39 cellular contexts compared by ENCODE assay signal in genomic region chr2:48147719-48148118, GRCh38.
"Had no signal": no experiment of that assay in that cellular context is flagged by ENCODE, and none has a peak within 500 bp of the region (broad histone marks: within the 10 kb centered on the region; RNA-seq: fewer than 3 reads in every experiment).

No MANE protein-coding gene starts in this region.

- H3K27me3 ChIP-seq: brain microvascular endothelial cell, Peyer's patch, SJSA1 had no signal

- ATAC-seq: activated CD4-positive, alpha-beta T cell treated with anti-CD3 and anti-CD28 coated beads for 36 hours; activated CD4-positive, CD25-positive, alpha-beta regulatory T cell treated with anti-CD3 and anti-CD28 coated beads, Interleukin-2, amount 50 U/mL, for 24 hours; activated naive CD8-positive, alpha-beta T cell treated with anti-CD3 and anti-CD28 coated beads, Interleukin-2, amount 50 U/mL, for 24 hours; activated T-cell treated with anti-CD3 and anti-CD28 coated beads, Interleukin-2, amount 50 U/mL, for 4 hours; K562; PC-3; WTC11 had no signal

- H3K27ac ChIP-seq: brain microvascular endothelial cell, Peyer's patch, SJSA1 had no signal

- H3K9me3 ChIP-seq: Peyer's patch, SJSA1, SK-N-SH had no signal

- H3K27ac Mint-ChIP-seq: activated CD4-positive, alpha-beta T cell treated with anti-CD3 and anti-CD28 coated beads for 36 hours; activated CD4-positive, alpha-beta T cell treated with anti-CD3 and anti-CD28 coated beads, Interleukin-2, amount 10 ng/mL, durations not matched to agents 7 days and 5 days; activated naive CD4-positive, alpha-beta T cell treated with anti-CD3 and anti-CD28 coated beads for 36 hours; activated naive CD8-positive, alpha-beta T cell; activated naive CD8-positive, alpha-beta T cell treated with anti-CD3 and anti-CD28 coated beads, Interleukin-2, amount 50 U/mL, for 24 hours; activated T-helper 1 cell treated with anti-CD3 and anti-CD28 coated beads, Interleukin-12 subunit alpha, Interleukin-12 subunit beta, Interleukin-2, Interleukin-4 antibody, amounts not matched to agents 30 ng/mL and 10 ng/mL and 1 ng/mL, durations not matched to agents 14 hours and 24 hours and 36 hours; T-helper 1 cell treated with Interleukin-12 subunit alpha and Interleukin-12 subunit beta and Interleukin-4 antibody, amounts not matched to agents 30 μg/mL and 1 μg/mL, for 36 hours; T-helper 2 cell treated with Interferon-gamma antibody and Interleukin-4, amounts not matched to agents 5 μg/mL and 100 μg/mL, for 36 hours; WTC11 had no signal

- DNase-seq: activated CD4-positive, alpha-beta T cell treated with anti-CD3 and anti-CD28 coated beads for 36 hours; activated CD4-positive, alpha-beta T cell treated with anti-CD3 and anti-CD28 coated beads, Interleukin-2, amount 10 ng/mL, durations not matched to agents 7 days and 5 days; activated CD4-positive, alpha-beta T cell treated with anti-CD3 and anti-CD28 coated beads, Interleukin-2, amount 50 U/mL, for 48 hours; activated CD8-positive, alpha-beta memory T cell treated with anti-CD3 and anti-CD28 coated beads, Interleukin-2, amount 50 U/mL, for 4 hours; activated gamma-delta T cell treated with Interleukin-2 at 50 U/mL for 16 hours; activated naive CD4-positive, alpha-beta T cell treated with anti-CD3 and anti-CD28 coated beads for 36 hours; activated naive CD8-positive, alpha-beta T cell treated with anti-CD3 and anti-CD28 coated beads, Interleukin-2, amount 50 U/mL, for 24 hours; activated T-cell treated with anti-CD3 and anti-CD28 coated beads for 4 hours; activated T-cell treated with anti-CD3 and anti-CD28 coated beads, Interleukin-2, amount 50 U/mL, for 4 hours; amniotic stem cell; aorta; brain microvascular endothelial cell; central memory CD4-positive, alpha-beta T cell; Karpas-422; MM.1S; MV-4-11; NCI-H1092; NCI-H146; NCI-H187; NCI-H2081; NCI-H2171 treated with DMSO at 0.1 percent for 48 hours; NCI-H226; NCI-H446 treated with DMSO at 0.1 percent for 48 hours; NCI-H524; NCI-H69; NCI-H82; PC-3; Peyer's patch; RPMI8226; SHP77 treated with DMSO at 0.1 percent for 48 hours; SK-N-SH had no signal

- H3K4me2 ChIP-seq: SK-N-SH had no signal

- H3K4me3 Mint-ChIP-seq: activated CD4-positive, alpha-beta T cell treated with anti-CD3 and anti-CD28 coated beads for 36 hours; activated CD4-positive, alpha-beta T cell treated with anti-CD3 and anti-CD28 coated beads, Interleukin-2, amount 10 ng/mL, durations not matched to agents 7 days and 5 days; activated naive CD4-positive, alpha-beta T cell treated with anti-CD3 and anti-CD28 coated beads for 36 hours; activated naive CD8-positive, alpha-beta T cell; activated naive CD8-positive, alpha-beta T cell treated with anti-CD3 and anti-CD28 coated beads, Interleukin-2, amount 50 U/mL, for 24 hours; activated T-cell treated with anti-CD3 and anti-CD28 coated beads, Interleukin-2, amount 50 U/mL, for 4 hours; activated T-helper 1 cell treated with anti-CD3 and anti-CD28 coated beads, Interleukin-12 subunit alpha, Interleukin-12 subunit beta, Interleukin-2, Interleukin-4 antibody, amounts not matched to agents 30 ng/mL and 10 ng/mL and 1 ng/mL, durations not matched to agents 14 hours and 24 hours and 36 hours; T-helper 1 cell treated with Interleukin-12 subunit alpha and Interleukin-12 subunit beta and Interleukin-4 antibody, amounts not matched to agents 30 μg/mL and 1 μg/mL, for 36 hours; T-helper 2 cell treated with Interferon-gamma antibody and Interleukin-4, amounts not matched to agents 5 μg/mL and 100 μg/mL, for 36 hours; WTC11 had no signal

- H3K36me3 ChIP-seq: brain microvascular endothelial cell, Peyer's patch, SJSA1 had no signal

- H3K9ac ChIP-seq: SK-N-SH had no signal

- H3K9me3 Mint-ChIP-seq: activated naive CD4-positive, alpha-beta T cell treated with anti-CD3 and anti-CD28 coated beads for 36 hours; activated naive CD8-positive, alpha-beta T cell treated with anti-CD3 and anti-CD28 coated beads, Interleukin-2, amount 50 U/mL, for 24 hours; activated T-cell treated with anti-CD3 and anti-CD28 coated beads, Interleukin-2, amount 50 U/mL, for 4 hours; activated T-helper 1 cell treated with anti-CD3 and anti-CD28 coated beads, Interleukin-12 subunit alpha, Interleukin-12 subunit beta, Interleukin-2, Interleukin-4 antibody, amounts not matched to agents 30 ng/mL and 10 ng/mL and 1 ng/mL, durations not matched to agents 14 hours and 24 hours and 36 hours; T-helper 2 cell treated with Interferon-gamma antibody and Interleukin-4, amounts not matched to agents 5 μg/mL and 100 μg/mL, for 36 hours had no signal

- H3K4me3 ChIP-seq: K562, Peyer's patch, SJSA1 had no signal

- FAIRE-seq: K562 had no signal

- H3K27me3 Mint-ChIP-seq: activated CD4-positive, alpha-beta T cell treated with anti-CD3 and anti-CD28 coated beads for 36 hours had no signal

- H3K36me3 Mint-ChIP-seq: WTC11 had no signal

- H3K4me1 ChIP-seq: Peyer's patch, SJSA1 had no signal
